In genomic region chr1:191592111-191592510, GRCh38 we compare ENCODE assay signal across 1 cellular context.
TF ChIP-seq lines count a peak whose summit lies in the region.

No MANE protein-coding gene starts in this region.

TF ChIP-seq in GM23338, 12 proteins besides CTCF, POLR2A, EP300 and RAD21 (continued from another document):
- no peak for TF ChIP-seq REST (IDR thresholded peaks at IDR 0.05; ENCODE audit: unreplicated experiment)
- TF ChIP-seq JUNB (IDR thresholded peaks at IDR 0.05; ENCODE audit: unreplicated experiment), result no peak
- TF ChIP-seq EZH2 (IDR thresholded peaks at IDR 0.05; ENCODE audit: low read depth, unreplicated experiment), result no peak
- TF ChIP-seq ETS1 (IDR thresholded peaks at IDR 0.05), result no peak
- TF ChIP-seq ZNF331 (CRISPR knock-in tag; IDR thresholded peaks at IDR 0.05; ENCODE audit: low read depth), result no peak
- TF ChIP-seq STAT1 (IDR thresholded peaks at IDR 0.05; ENCODE audit: unreplicated experiment), result no peak
